9 cellular contexts compared by ENCODE assay signal in genomic region chr4:186161138-186161537, GRCh38. TPM values are rescaled to one million over a fixed set of nuclear protein-coding genes. Genes with fewer than 3 reads are reported as not detected.
DNase-seq lines count a peak whose midpoint lies in the region; ATAC-seq and TF ChIP-seq lines count a peak whose summit lies in the region.
"Had no signal": no experiment of that assay in that cellular context is flagged by ENCODE, and none has a peak within 500 bp of the region (broad histone marks: within the 10 kb centered on the region; RNA-seq: fewer than 3 reads in every experiment).

No MANE protein-coding gene starts in this region.

- no peak overlapping the region for H3K4me2 ChIP-seq in hepatocyte

- no peaks in the 10 kb centered on the region for H3K36me3 ChIP-seq in hepatocyte (replicated peaks; ENCODE audit: insufficient read depth, low read depth)
- H3K36me3 ChIP-seq: gastrocnemius medialis, spleen had no signal

- no peaks in the 10 kb centered on the region for H3K4me1 ChIP-seq in hepatocyte (ENCODE audit: insufficient read depth)
- H3K4me1 ChIP-seq: gastrocnemius medialis, spleen had no signal

- peak; percentile 3 for DNase-seq in hepatocyte (ENCODE audit: low spot score)
- DNase-seq in AG08396 (ENCODE audit: low spot score): no peak
- no peak for DNase-seq in GDM1 (lab: John Stamatoyannopoulos, UW)
- no peak for DNase-seq in NCI-H1694 treated with DMSO at 0.1 percent for 48 hours (lab: John Stamatoyannopoulos, UW)
- DNase-seq: gastrocnemius medialis, spleen had no signal

- H3K9me3 ChIP-seq in hepatocyte (ENCODE audit: low read depth): no peaks in the 10 kb centered on the region
- H3K9me3 ChIP-seq: gastrocnemius medialis, spleen had no signal

- WGBS in hepatocyte (ENCODE audit: low lambda C conversion rate, missing lambda C conversion rate): 81% methylated on average over 6 of the region's 6 CpGs

- H4K20me1 ChIP-seq in hepatocyte (ENCODE audit: insufficient read depth, poor library complexity, severe bottlenecking): no peaks in the 10 kb centered on the region

- ATAC-seq in GM18867 (IDR thresholded peaks at IDR 0.05; ENCODE audit: unreplicated experiment): peak; percentile 99
- ATAC-seq in GM21529 (IDR thresholded peaks at IDR 0.05; ENCODE audit: unreplicated experiment): peak; percentile 97
- peak; percentile 96 for ATAC-seq in HG03558 (IDR thresholded peaks at IDR 0.05; ENCODE audit: extremely low read depth, unreplicated experiment)
- ATAC-seq: gastrocnemius medialis had no signal

- no peak for TF ChIP-seq CTCF in hepatocyte (IDR thresholded peaks at IDR 0.05; ENCODE audit: poor library complexity)

- H3K9me2 ChIP-seq in hepatocyte (replicated peaks; ENCODE audit: insufficient read depth): no peaks in the 10 kb centered on the region

- H3K4me3 ChIP-seq in hepatocyte: no peak overlapping the region
- H3K4me3 ChIP-seq: gastrocnemius medialis, spleen had no signal

- H3K27ac ChIP-seq in hepatocyte: no peak overlapping the region
- H3K27ac ChIP-seq: gastrocnemius medialis, spleen had no signal

- no peaks in the 10 kb centered on the region for H3K27me3 ChIP-seq in hepatocyte
- H3K27me3 ChIP-seq: gastrocnemius medialis had no signal

- no peak overlapping the region for H2AFZ ChIP-seq in hepatocyte

- no peaks in the 10 kb centered on the region for H3K79me2 ChIP-seq in hepatocyte

RNA-seq across cellular contexts. Expression of gene CYP4V2, which starts 30.2 kb away (rescaled TPM):
- 17.5 and 24.6 TPM in 2 replicates for total RNA-seq in hepatocyte
- polyA plus RNA-seq in hepatocyte: 8.0 and 12.2 TPM in 2 replicates

RNA-seq across cellular contexts. Expression of gene FAM149A, which starts 56.6 kb away (rescaled TPM):
- 6.7 and 7.0 TPM in 2 replicates for total RNA-seq in hepatocyte
- 3.7 and 6.9 TPM in 2 replicates for polyA plus RNA-seq in hepatocyte
